Comparison of ENCODE assay signal across 8 cellular contexts in genomic region chr17:64420143-64420670, GRCh38. TPM values are rescaled to one million over a fixed set of nuclear protein-coding genes. Genes with fewer than 3 reads are reported as not detected.
DNase-seq lines count a peak whose midpoint lies in the region; ATAC-seq and TF ChIP-seq lines count a peak whose summit lies in the region.

No MANE protein-coding gene starts in this region.

- H3K36me3 ChIP-seq in RWPE2 (ENCODE audit: low read depth), result no peaks in the 10 kb centered on the region
- H3K36me3 ChIP-seq in thoracic aorta, result no peaks in the 10 kb centered on the region

- H3K4me3 Mint-ChIP-seq in chondrocyte (ENCODE audit: unreplicated experiment), result no peak overlapping the region

- peak; percentile 76 for TF ChIP-seq CTCF in AG09309 (IDR thresholded peaks at IDR 0.05; ENCODE audit: control insufficient read depth, insufficient read depth, low read depth, low read length, missing control alignments)
- peak; percentile 78 for TF ChIP-seq CTCF in GM12872 (IDR thresholded peaks at IDR 0.05; ENCODE audit: insufficient read depth, low read depth, low read length)
- TF ChIP-seq CTCF in RWPE2 (IDR thresholded peaks at IDR 0.05; ENCODE audit: poor library complexity, severe bottlenecking), result peak; percentile 83
- peak; percentile 89 for TF ChIP-seq CTCF in chondrocyte (IDR thresholded peaks at IDR 0.05)
- peak; percentile 66 for TF ChIP-seq CTCF in thoracic aorta (IDR thresholded peaks at IDR 0.05)

- H3K27me3 Mint-ChIP-seq in chondrocyte (ENCODE audit: low read depth), result peaks cover 9% of the 10 kb centered on the region

- DNase-seq in AG09309 (ENCODE audit: low read depth), result peak; percentile 54
- DNase-seq in NCI-H1105 (lab: John Stamatoyannopoulos, UW), result peak; percentile 38
- DNase-seq in RWPE2 (ENCODE audit: low spot score), result no peak
- no peak for DNase-seq in chondrocyte (ENCODE audit: low spot score)
- DNase-seq in left lobe of liver (ENCODE audit: low spot score), result no peak
- no peak for DNase-seq in thoracic aorta (ENCODE audit: low spot score)

- no peak overlapping the region for H3K27ac Mint-ChIP-seq in chondrocyte (ENCODE audit: unreplicated experiment)

- H3K4me3 ChIP-seq in AG09309 (ENCODE audit: control insufficient read depth, low read depth, low read length) (no peak overlapping the region), RWPE2 (ENCODE audit: severe bottlenecking) (no peak overlapping the region), thoracic aorta (no peak overlapping the region)

- H3K36me3 Mint-ChIP-seq in chondrocyte (ENCODE audit: low read depth), result no peaks in the 10 kb centered on the region

- H3K9me3 Mint-ChIP-seq in chondrocyte (ENCODE audit: low read depth), result no peaks in the 10 kb centered on the region

- no peaks in the 10 kb centered on the region for H3K4me1 Mint-ChIP-seq in chondrocyte (ENCODE audit: low read depth)

- H3K27me3 ChIP-seq in RWPE2 (ENCODE audit: insufficient read depth, poor library complexity, severe bottlenecking) (no peaks in the 10 kb centered on the region), thoracic aorta (replicated peaks; ENCODE audit: insufficient read depth) (no peaks in the 10 kb centered on the region)

- ATAC-seq in RWPE2 (ENCODE audit: low read depth), result peak; percentile 85
- ATAC-seq in left lobe of liver, result peak; percentile 95
- no peak for ATAC-seq in thoracic aorta (ENCODE audit: insufficient number of reproducible peaks, low FRiP score, low read depth)
- no peak for ATAC-seq in HG03439 (IDR thresholded peaks at IDR 0.05; ENCODE audit: unreplicated experiment)

- H3K27ac ChIP-seq in RWPE2 (ENCODE audit: poor library complexity, severe bottlenecking) (no peak overlapping the region), thoracic aorta (no peak overlapping the region)

- H3K9me3 ChIP-seq in RWPE2 (ENCODE audit: severe bottlenecking), result no peaks in the 10 kb centered on the region
- no peaks in the 10 kb centered on the region for H3K9me3 ChIP-seq in thoracic aorta

- H3K4me1 ChIP-seq in RWPE2 (ENCODE audit: insufficient read depth, poor library complexity, severe bottlenecking), result no peaks in the 10 kb centered on the region
- peaks cover 0 to 7% of the 10 kb centered on the region in 2 donors for H3K4me1 ChIP-seq in thoracic aorta (ENCODE audit: control insufficient read depth in 1 of 2, low read depth in 2 of 2)

RNA-seq across cellular contexts. Expression of gene MILR1, which starts 28.7 kb away (rescaled TPM):
- total RNA-seq in chondrocyte (not detected in 3 replicates), left lobe of liver (0.33 TPM), thoracic aorta (10 to 100 TPM; 10.0 to 28.8 TPM)

RNA-seq across cellular contexts. Expression of gene PECAM1, which starts 29.5 kb away (rescaled TPM):
- total RNA-seq in chondrocyte (0.15 to 0.34 TPM in 2 of 3 replicates, not detected in the other), left lobe of liver (20.2 TPM), thoracic aorta (100 to 1,000 TPM in 1 of 2 donors, 10 to 100 TPM in 1; 82.7 to 113 TPM)

Comparison
In these comparisons a context has a peak if more than half of its experiments do, and no peak if none do; other contexts are left out.
1. DNase-seq: peak in AG09309 (single experiment) and NCI-H1105 (single experiment); none in RWPE2 (single experiment), chondrocyte (single experiment), left lobe of liver (single experiment) and thoracic aorta (single experiment).
2. ATAC-seq: peak in RWPE2 (single experiment) and left lobe of liver (single experiment); none in thoracic aorta (single experiment) and HG03439 (single experiment).
3. RNA of gene PECAM1, which starts 29.5 kb away (total RNA-seq): 82.7 to 113 TPM in thoracic aorta and 20.2 TPM in left lobe of liver (single experiment); 0.15 to 0.34 TPM in chondrocyte; every median in the first group is over 10 times any median in the second.
4. Peak in every context shown above with its lines, with median percentiles within 50 percentile points of each other: CTCF ChIP-seq.